Comparison of ENCODE assay signal across 1 cellular context in the genomic region with DNA sequence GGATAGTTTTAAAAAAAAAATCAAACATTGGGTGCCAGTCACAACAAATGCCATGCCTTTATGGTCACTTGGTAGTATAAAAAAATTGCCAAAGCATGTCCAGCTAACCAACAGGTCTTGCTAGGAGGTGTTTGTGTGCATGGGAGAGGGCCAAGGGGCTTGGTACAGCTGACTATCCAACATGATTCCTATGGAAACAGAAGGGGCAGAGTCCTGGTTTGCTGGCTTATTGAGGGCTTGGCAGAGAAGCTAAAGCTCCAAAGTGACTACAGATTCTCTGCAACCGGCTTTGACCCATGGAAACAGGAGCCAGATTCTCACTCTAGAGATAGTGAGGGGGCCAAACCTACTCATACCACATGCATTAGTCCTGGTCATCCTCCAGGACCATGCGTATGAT.
A peak's percentile ranks its signal among the peaks of the same experiment; 100 is the strongest.
TF ChIP-seq lines count a peak whose summit lies in the region.

No MANE protein-coding gene starts in this region.

TF ChIP-seq in HepG2, 621 proteins besides CTCF, POLR2A, EP300 and RAD21:
- peak; percentile 31; the same call in 1 of the 2 replicates for TF ChIP-seq POLR2G (IDR thresholded peaks at IDR 0.05; ENCODE audit: low read depth, low read length)
